Comparison of ENCODE assay signal across 9 cellular contexts in the genomic region with DNA sequence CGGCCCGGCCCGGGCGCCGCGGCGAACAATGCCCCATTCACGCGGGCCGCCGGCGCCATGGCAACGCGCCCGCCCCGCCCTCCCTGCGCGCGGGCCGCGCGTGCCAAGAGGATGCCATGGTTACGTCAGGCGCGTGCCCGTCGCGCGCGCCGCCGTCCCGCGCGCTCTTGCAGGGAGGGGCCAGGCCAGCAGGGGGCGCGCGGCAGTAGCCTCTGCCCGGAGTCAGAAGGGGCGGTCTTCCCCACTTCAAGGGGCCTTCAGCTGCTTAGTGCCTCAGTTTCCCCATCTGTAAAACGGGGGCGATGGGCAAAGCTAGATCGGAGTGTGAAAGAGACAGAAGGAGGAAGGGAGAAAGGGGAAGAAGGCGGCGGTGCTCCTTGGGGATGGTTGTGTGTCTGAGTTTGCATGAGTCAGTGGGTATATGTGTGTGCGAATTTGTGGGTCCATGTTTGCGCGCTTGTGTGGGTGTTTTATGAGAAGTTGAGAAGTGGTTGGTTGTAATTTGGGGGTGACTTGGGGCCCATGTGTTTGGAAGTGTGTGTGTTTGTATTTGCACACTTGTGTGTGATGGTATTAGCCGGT. TPM values are rescaled to one million over a fixed set of nuclear protein-coding genes. Genes with fewer than 3 reads are reported as not detected.
DNase-seq lines count a peak whose midpoint lies in the region; ATAC-seq lines count a peak whose summit lies in the region.
"Had no signal": no experiment of that assay in that cellular context is flagged by ENCODE, and none has a peak within 500 bp of the region (broad histone marks: within the 10 kb centered on the region; RNA-seq: fewer than 3 reads in every experiment).

No MANE protein-coding gene starts in this region.

- peak in 13 of 14 donors; percentile 28 to 91 (median 77) for DNase-seq in C1 segment of cervical spinal cord (lab: John Stamatoyannopoulos, UW)
- DNase-seq in HAP-1 (ENCODE audit: low spot score in 2 of 2): peak; percentile 51 to 82
- peak; percentile 73 for DNase-seq in NCI-H748 (lab: John Stamatoyannopoulos, UW; ENCODE audit: unreplicated experiment)
- DNase-seq in activated CD4-positive, alpha-beta memory T cell treated with anti-CD3 and anti-CD28 coated beads, Interleukin-2, amount 10 ng/mL, durations not matched to agents 7 days and 5 days: peak; percentile 84
- DNase-seq in effector CD8-positive, alpha-beta T cell (lab: John Stamatoyannopoulos, UW): peak; percentile 71
- peak; percentile 58 for DNase-seq in mesenchymal stem cell
- DNase-seq in stimulated activated CD8-positive, alpha-beta memory T cell treated with anti-CD3 and anti-CD28 coated beads, Interleukin-12 subunit alpha, Interleukin-12 subunit beta, amount 100 ng/mL, for 24 hours (ENCODE audit: extremely low read depth): peak; percentile 56

- no peak overlapping the region for H3K18ac ChIP-seq in mesenchymal stem cell (ENCODE audit: low read depth in 1 of 2, low read length in 2 of 2)

- H3K36me3 ChIP-seq in HAP-1 (replicated peaks) (no peaks in the 10 kb centered on the region), mesenchymal stem cell (ENCODE audit: control insufficient read depth in 1 of 2, insufficient read depth in 2 of 2, low read depth in 1 of 2, low read length in 2 of 2) (no peaks in the 10 kb centered on the region)

- no peak overlapping the region for H2BK120ac ChIP-seq in mesenchymal stem cell (ENCODE audit: low read depth, low read length)

- H3K23ac ChIP-seq in mesenchymal stem cell (ENCODE audit: low read length in 2 of 2): no peak overlapping the region

- H3K27ac ChIP-seq in mesenchymal stem cell (ENCODE audit: low read length, poor library complexity, severe bottlenecking): no peak overlapping the region

- no peaks in the 10 kb centered on the region for H3K36me3 Mint-ChIP-seq in activated CD4-positive, alpha-beta memory T cell treated with anti-CD3 and anti-CD28 coated beads, Interleukin-2, amount 10 ng/mL, durations not matched to agents 7 days and 5 days (ENCODE audit: low read depth)
- H3K36me3 Mint-ChIP-seq: IgD-negative memory B cell had no signal

- CTCF ChIA-PET in activated CD4-positive, alpha-beta memory T cell treated with anti-CD3 and anti-CD28 coated beads, Interleukin-2, amount 10 ng/mL, durations not matched to agents 7 days and 5 days (lab: Charles Lee): interaction anchor here (0.6 to 5.0 kb wide), 2 partner anchors 77 to 702 kb away, joined by 3 to 31 read pairs; no protein-coding TSS in a partner anchor

- no peak overlapping the region for H2BK12ac ChIP-seq in mesenchymal stem cell (ENCODE audit: low read length in 2 of 2)

- H3K4me1 Mint-ChIP-seq in activated CD4-positive, alpha-beta memory T cell treated with anti-CD3 and anti-CD28 coated beads, Interleukin-2, amount 10 ng/mL, durations not matched to agents 7 days and 5 days: peaks cover 1% of the 10 kb centered on the region

- H3K27ac Mint-ChIP-seq in activated CD4-positive, alpha-beta memory T cell treated with anti-CD3 and anti-CD28 coated beads, Interleukin-2, amount 10 ng/mL, durations not matched to agents 7 days and 5 days: no peak overlapping the region
- H3K27ac Mint-ChIP-seq: IgD-negative memory B cell had no signal

- 13% methylated on average over 45 of the region's 49 CpGs for WGBS in mesenchymal stem cell

- no peaks in the 10 kb centered on the region for H3K79me1 ChIP-seq in mesenchymal stem cell (replicated peaks; ENCODE audit: low read length, poor library complexity, severe bottlenecking)

- H3K27me3 Mint-ChIP-seq in activated CD4-positive, alpha-beta memory T cell treated with anti-CD3 and anti-CD28 coated beads, Interleukin-2, amount 10 ng/mL, durations not matched to agents 7 days and 5 days: peaks cover 13% of the 10 kb centered on the region

- H3K9me3 Mint-ChIP-seq in activated CD4-positive, alpha-beta memory T cell treated with anti-CD3 and anti-CD28 coated beads, Interleukin-2, amount 10 ng/mL, durations not matched to agents 7 days and 5 days: no peaks in the 10 kb centered on the region
- H3K9me3 Mint-ChIP-seq: IgD-negative memory B cell had no signal

- no peak for ATAC-seq in GM19452 (IDR thresholded peaks at IDR 0.05; ENCODE audit: unreplicated experiment)

- no peaks in the 10 kb centered on the region for H3K27me3 ChIP-seq in HAP-1 (ENCODE audit: low read depth)
- peaks cover 0 to 62% of the 10 kb centered on the region in 2 experiments for H3K27me3 ChIP-seq in mesenchymal stem cell (ENCODE audit: control insufficient read depth in 1 of 2, insufficient read depth in 1 of 2, low read length in 2 of 2)

- in situ Hi-C loops in HAP-1 (cut with MboI; ENCODE audit: low sequenced_read_pairs): loop anchor here (25.0 kb wide), 1 partner anchor 604 kb away; no protein-coding TSS in a partner anchor

- H3K14ac ChIP-seq in mesenchymal stem cell (ENCODE audit: low read length in 2 of 2): no peak overlapping the region

- H3K4me3 ChIP-seq in HAP-1 (peak overlapping the region; percentile 22), mesenchymal stem cell (ENCODE audit: insufficient read depth in 1 of 2, low read depth in 1 of 2, low read length in 2 of 2) (peak overlapping the region; percentile 32 to 72)

- H3K4me2 ChIP-seq in mesenchymal stem cell (ENCODE audit: low read length, poor library complexity, severe bottlenecking): peak overlapping the region; percentile 52

- peak overlapping the region; percentile 91 for H3K9ac ChIP-seq in mesenchymal stem cell (ENCODE audit: low read length)

- peaks cover 5% of the 10 kb centered on the region; the same call in 1 of the 2 replicates for H3K4me1 ChIP-seq in HAP-1
- H3K4me1 ChIP-seq in mesenchymal stem cell (ENCODE audit: control insufficient read depth, insufficient read depth, low read depth, low read length): peaks cover 10% of the 10 kb centered on the region

- H2BK5ac ChIP-seq in mesenchymal stem cell (ENCODE audit: low read depth, low read length, poor library complexity, severe bottlenecking): no peak overlapping the region

- H2BK15ac ChIP-seq in mesenchymal stem cell (ENCODE audit: low read depth, poor library complexity, severe bottlenecking): no peak overlapping the region

- no peak overlapping the region for H3K4ac ChIP-seq in mesenchymal stem cell (ENCODE audit: low read depth in 1 of 2, low read length in 2 of 2)

- no peak overlapping the region for H4K8ac ChIP-seq in mesenchymal stem cell (ENCODE audit: low read length)

- H3K9me3 ChIP-seq in HAP-1 (no peaks in the 10 kb centered on the region), mesenchymal stem cell (ENCODE audit: control insufficient read depth, low read length) (no peaks in the 10 kb centered on the region)

- no peak overlapping the region for H2AFZ ChIP-seq in mesenchymal stem cell (ENCODE audit: low read depth, low read length)

- POLR2A ChIA-PET in activated CD4-positive, alpha-beta memory T cell treated with anti-CD3 and anti-CD28 coated beads, Interleukin-2, amount 10 ng/mL, durations not matched to agents 7 days and 5 days (lab: Charles Lee): no interaction called here

- no peak overlapping the region for H3K4me3 Mint-ChIP-seq in activated CD4-positive, alpha-beta memory T cell treated with anti-CD3 and anti-CD28 coated beads, Interleukin-2, amount 10 ng/mL, durations not matched to agents 7 days and 5 days
- H3K4me3 Mint-ChIP-seq: IgD-negative memory B cell had no signal

- H4K91ac ChIP-seq in mesenchymal stem cell (ENCODE audit: low read length): no peak overlapping the region

- no peak overlapping the region for H2AK5ac ChIP-seq in mesenchymal stem cell (ENCODE audit: low read length, severe bottlenecking)

RNA-seq across cellular contexts. Expression of a gene that starts 11.6 kb away (rescaled TPM):
- under 1 TPM in 1 of 2 experiments, not detected in 1; 0.05 TPM for total RNA-seq in activated CD4-positive, alpha-beta memory T cell treated with anti-CD3 and anti-CD28 coated beads, Interleukin-2, amount 10 ng/mL, durations not matched to agents 7 days and 5 days
- polyA plus RNA-seq in mesenchymal stem cell (2013, experiment 1 of 2): 4.6 TPM
- polyA plus RNA-seq in mesenchymal stem cell (2013, experiment 2 of 2): 4.6 TPM

RNA-seq across cellular contexts. Expression of a gene that starts 14.3 kb away (rescaled TPM):
- under 1 TPM; 0.13 to 0.15 TPM for total RNA-seq in activated CD4-positive, alpha-beta memory T cell treated with anti-CD3 and anti-CD28 coated beads, Interleukin-2, amount 10 ng/mL, durations not matched to agents 7 days and 5 days
- 0.01 TPM for polyA plus RNA-seq in mesenchymal stem cell (2013, experiment 1 of 2)
- polyA plus RNA-seq in mesenchymal stem cell (2013, experiment 2 of 2): not detected
- polyA plus RNA-seq: IgD-negative memory B cell had no signal

RNA-seq across cellular contexts. Expression of a gene that starts 26.6 kb away (rescaled TPM):
- total RNA-seq in activated CD4-positive, alpha-beta memory T cell treated with anti-CD3 and anti-CD28 coated beads, Interleukin-2, amount 10 ng/mL, durations not matched to agents 7 days and 5 days: 10 to 100 TPM; 17.5 to 18.4 TPM
- polyA plus RNA-seq in mesenchymal stem cell (2013, experiment 1 of 2): 47.1 TPM
- polyA plus RNA-seq in mesenchymal stem cell (2013, experiment 2 of 2): 47.3 TPM

RNA-seq across cellular contexts. Expression of a gene that starts 38.0 kb away (rescaled TPM):
- total RNA-seq in activated CD4-positive, alpha-beta memory T cell treated with anti-CD3 and anti-CD28 coated beads, Interleukin-2, amount 10 ng/mL, durations not matched to agents 7 days and 5 days: 100 to 1,000 TPM; 119 to 123 TPM
- 112 TPM for polyA plus RNA-seq in mesenchymal stem cell (2013, experiment 1 of 2)
- 113 TPM for polyA plus RNA-seq in mesenchymal stem cell (2013, experiment 2 of 2)

RNA-seq across cellular contexts. Expression of a gene that starts 45.2 kb away (rescaled TPM):
- 100 to 1,000 TPM; 640 to 660 TPM for total RNA-seq in activated CD4-positive, alpha-beta memory T cell treated with anti-CD3 and anti-CD28 coated beads, Interleukin-2, amount 10 ng/mL, durations not matched to agents 7 days and 5 days
- 1,694 TPM for polyA plus RNA-seq in mesenchymal stem cell (2013, experiment 1 of 2)
- polyA plus RNA-seq in mesenchymal stem cell (2013, experiment 2 of 2): 1,663 TPM
